Comparison of ENCODE assay signal across 1 cellular context in genomic region chr19:4557186-4557970, GRCh38.
A peak's percentile ranks its signal among the peaks of the same experiment; 100 is the strongest.
TF ChIP-seq lines count a peak whose summit lies in the region.

No MANE protein-coding gene starts in this region.

TF ChIP-seq in K562, 482 proteins besides CTCF, POLR2A, EP300 and RAD21 (continued from another document and continues in another):
- TF ChIP-seq ZNF407 (IDR thresholded peaks at IDR 0.05; ENCODE audit: low read depth) (no peak), KAT7 (CRISPR knock-in tag; IDR thresholded peaks at IDR 0.05; ENCODE audit: borderline replicate concordance) (no peak), ELF4 (CRISPR knock-in tag; IDR thresholded peaks at IDR 0.05) (no peak), CC2D1A (IDR thresholded peaks at IDR 0.05) (peak; percentile 74; the same call in 1 of the 2 replicates), GABPB2 (CRISPR knock-in tag; conservative IDR thresholded peaks at IDR 0.05) (no peak), FOXM1 (IDR thresholded peaks at IDR 0.05; ENCODE audit: low read depth) (no peak), FOXM1 (CRISPR knock-in tag; IDR thresholded peaks at IDR 0.05; ENCODE audit: low read depth) (no peak), ZNF699 (CRISPR knock-in tag; IDR thresholded peaks at IDR 0.05; ENCODE audit: insufficient replicate concordance) (no peak), CHD2 (IDR thresholded peaks at IDR 0.05; ENCODE audit: low read depth, low read length) (no peak), NEUROD1 (IDR thresholded peaks at IDR 0.05; ENCODE audit: borderline replicate concordance, low read depth, low read length, partially characterized antibody) (no peak), JUNB (CRISPR knock-in tag; conservative IDR thresholded peaks at IDR 0.05) (no peak), ZNF707 (CRISPR knock-in tag; conservative IDR thresholded peaks at IDR 0.05) (no peak), RFX5 (IDR thresholded peaks at IDR 0.05; ENCODE audit: low read depth, low read length) (no peak), TBL1XR1 (IDR thresholded peaks at IDR 0.05; ENCODE audit: low read length in 2 of 2) (no peak), SMARCA5 (IDR thresholded peaks at IDR 0.05) (peak; percentile 98; the same call in 1 of the 2 replicates), MYBL2 (IDR thresholded peaks at IDR 0.05; ENCODE audit: low read depth) (no peak), MYBL2 (CRISPR knock-in tag; IDR thresholded peaks at IDR 0.05; ENCODE audit: borderline replicate concordance) (no peak), TEAD4 (IDR thresholded peaks at IDR 0.05; ENCODE audit: low read length) (no peak; the same call in 1 of the 2 replicates), TEAD4 (CRISPR knock-in tag; IDR thresholded peaks at IDR 0.05; ENCODE audit: borderline replicate concordance) (no peak), CBX1 (IDR thresholded peaks at IDR 0.05; ENCODE audit: low read depth) (peak; percentile 65; the same call in 1 of the 2 replicates), SMARCC2 (IDR thresholded peaks at IDR 0.05; ENCODE audit: low read depth) (no peak), SMAD4 (CRISPR knock-in tag; conservative IDR thresholded peaks at IDR 0.05) (no peak), TSHZ1 (CRISPR knock-in tag; IDR thresholded peaks at IDR 0.05) (no peak), ZSCAN32 (CRISPR knock-in tag; IDR thresholded peaks at IDR 0.05) (no peak), ZMIZ1 (IDR thresholded peaks at IDR 0.05; ENCODE audit: low read depth in 2 of 2, low read length in 2 of 2) (no peak), E2F5 (CRISPR knock-in tag; IDR thresholded peaks at IDR 0.05) (no peak), FOXK2 (conservative IDR thresholded peaks at IDR 0.05 in 1 of 2, IDR thresholded peaks at IDR 0.05 in 1 of 2; ENCODE audit: low read depth in 2 of 2) (no peak), BCOR (IDR thresholded peaks at IDR 0.05) (peak; percentile 99), HMG20A (CRISPR knock-in tag; conservative IDR thresholded peaks at IDR 0.05) (no peak), PYGO2 (tag; IDR thresholded peaks at IDR 0.05) (no peak), ZNF785 (CRISPR knock-in tag; IDR thresholded peaks at IDR 0.05) (no peak), ZNF174 (CRISPR knock-in tag; IDR thresholded peaks at IDR 0.05) (no peak), NCOA6 (IDR thresholded peaks at IDR 0.05) (no peak), ETV6 (IDR thresholded peaks at IDR 0.05; ENCODE audit: borderline replicate concordance in 1 of 2, low read depth in 2 of 2, low read length in 1 of 2) (no peak), ETV6 (CRISPR knock-in tag; IDR thresholded peaks at IDR 0.05; ENCODE audit: borderline replicate concordance) (no peak), CLOCK (CRISPR knock-in tag; IDR thresholded peaks at IDR 0.05; ENCODE audit: borderline replicate concordance) (no peak), THAP12 (CRISPR knock-in tag; IDR thresholded peaks at IDR 0.05) (no peak), E2F6 (IDR thresholded peaks at IDR 0.05; ENCODE audit: borderline replicate concordance in 1 of 2, extremely low read depth in 1 of 2, insufficient read depth in 1 of 2, insufficient read length in 1 of 2, low read depth in 1 of 2, low read length in 1 of 2, poor library complexity in 1 of 2, severe bottlenecking in 1 of 2) (peak in 1 of 2 experiments; percentile 40), MEIS2 (IDR thresholded peaks at IDR 0.05; ENCODE audit: partially characterized antibody) (no peak)
